In the genomic region with DNA sequence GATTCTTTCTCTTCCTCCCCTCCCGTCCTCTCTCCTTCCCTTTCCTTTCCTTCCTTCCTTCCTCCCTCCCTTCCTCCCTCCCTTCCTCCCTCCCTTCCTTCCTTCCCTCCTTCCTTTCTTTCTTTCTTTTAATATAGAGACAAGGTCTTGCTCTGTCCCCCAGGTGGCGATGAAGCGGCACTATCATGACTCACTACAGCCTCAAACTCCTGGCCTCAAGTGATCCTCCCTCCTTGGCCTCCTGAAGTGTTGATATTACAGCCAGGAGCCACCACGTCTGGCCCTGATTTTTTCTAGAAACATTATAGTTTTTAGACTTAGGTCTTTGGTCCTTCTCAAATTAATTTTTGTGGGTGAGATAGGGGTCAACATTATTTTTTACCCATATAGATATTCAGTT, we compare ENCODE assay signal across 1 cellular context.
TF ChIP-seq lines count a peak whose summit lies in the region.

No MANE protein-coding gene starts in this region.

TF ChIP-seq in HEK293, 187 proteins besides CTCF, POLR2A, EP300 and RAD21 (continued from another document):
- TF ChIP-seq KLF8 (tag by site-specific recombination; IDR thresholded peaks at IDR 0.05), result no peak
- TF ChIP-seq ZNF596 (tag by site-specific recombination; IDR thresholded peaks at IDR 0.05), result no peak
- TF ChIP-seq ZNF571 (tag by site-specific recombination; IDR thresholded peaks at IDR 0.05), result no peak
- no peak for TF ChIP-seq ZNF692 (tag by site-specific recombination; IDR thresholded peaks at IDR 0.05)
TF ChIP-seq in HEK293: peak in this region for 2.
